8 cellular contexts compared by ENCODE assay signal in genomic region chr1:179809506-179810366, GRCh38.
DNase-seq lines count a peak whose midpoint lies in the region; ATAC-seq and TF ChIP-seq lines count a peak whose summit lies in the region.

No MANE protein-coding gene starts in this region.

- peaks cover 7% of the 10 kb centered on the region for H3K4me1 ChIP-seq in body of pancreas

- intact Hi-C loops in body of pancreas (cut with DNase I): loop anchor here (5.0 kb wide), 1 partner anchor 102 kb away; no protein-coding TSS in a partner anchor

- no peaks in the 10 kb centered on the region for H3K36me3 ChIP-seq in body of pancreas (replicated peaks in 1 of 2; ENCODE audit: insufficient read depth in 1 of 2, low read depth in 2 of 2)

- H3K27ac ChIP-seq in body of pancreas: no peak overlapping the region

- peak; percentile 78 to 88 (median 85) for TF ChIP-seq CTCF in body of pancreas (IDR thresholded peaks at IDR 0.05)

- no peak overlapping the region for H3K27ac Mint-ChIP-seq in immature natural killer cell

- H3K9me3 Mint-ChIP-seq in immature natural killer cell: no peaks in the 10 kb centered on the region

- no peak overlapping the region for H3K4me3 Mint-ChIP-seq in immature natural killer cell

- peaks cover 3 to 21% (median 7%) of the 10 kb centered on the region in 3 donors for H3K27me3 Mint-ChIP-seq in immature natural killer cell (ENCODE audit: low read depth in 3 of 3)

- WGBS in body of pancreas, 2 donors: 28 to 38% methylated on average over 11 to 14 of the region's 14 CpGs

- no peaks in the 10 kb centered on the region for H3K36me3 Mint-ChIP-seq in immature natural killer cell

- no peaks in the 10 kb centered on the region for H3K27me3 ChIP-seq in body of pancreas

- no peak overlapping the region for H3K4me3 ChIP-seq in body of pancreas

- H3K9me3 ChIP-seq in body of pancreas: no peaks in the 10 kb centered on the region

- no peak for TF ChIP-seq POLR2A in body of pancreas (IDR thresholded peaks at IDR 0.05)

- peak; percentile 61 for ATAC-seq in HG02981 (IDR thresholded peaks at IDR 0.05; ENCODE audit: unreplicated experiment)
- peak; percentile 54 for ATAC-seq in body of pancreas

- DNase-seq in NCI-H524 (lab: John Stamatoyannopoulos, UW) (peak; percentile 34 to 71), NCI-H524 treated with DMSO at 0.1 percent for 48 hours (lab: John Stamatoyannopoulos, UW) (no peak), NCI-H2081 treated with DMSO at 0.1 percent for 48 hours (lab: John Stamatoyannopoulos, UW) (peak; percentile 24), UCSD-AML1 (lab: John Stamatoyannopoulos, UW; ENCODE audit: unreplicated experiment) (peak; percentile 34), body of pancreas (peak; percentile 65 to 69 (median 66)), immature natural killer cell (peak; percentile 49 to 60 (median 59))
- DNase-seq in stimulated activated CD4-positive, alpha-beta T cell treated with anti-CD3 and anti-CD28 coated beads, Interleukin-15, amount 100 ng/mL, for 48 hours (ENCODE audit: low read depth in 2 of 2): peak; percentile 24 to 48

- H3K4me1 Mint-ChIP-seq in immature natural killer cell: peaks cover 6% of the 10 kb centered on the region in 2 donors
